ENCODE assay signal across 25 cellular contexts in genomic region chr3:14771593-14772497, GRCh38. TPM values are rescaled to one million over a fixed set of nuclear protein-coding genes. Genes with fewer than 3 reads are reported as not detected.
DNase-seq lines count a peak whose midpoint lies in the region; ATAC-seq and TF ChIP-seq lines count a peak whose summit lies in the region.
"Had no signal": no experiment of that assay in that cellular context is flagged by ENCODE, and none has a peak within 500 bp of the region (broad histone marks: within the 10 kb centered on the region; RNA-seq: fewer than 3 reads in every experiment).

No MANE protein-coding gene starts in this region.

- intact Hi-C loops in cardiac septum (cut with DNase I), result no loop called here
- intact Hi-C loops in left ventricle myocardium superior (cut with micrococcal nuclease), result no loop called here
- intact Hi-C loops in colonic mucosa (cut with DNase I), result loop anchor here (10.0 kb wide), 1 partner anchor 97 kb away; the partner anchor contains the start of gene C3orf20
- intact Hi-C loops in Caco-2 (cut with micrococcal nuclease; ENCODE audit: unreplicated experiment), result no loop called here
- intact Hi-C loops in transverse colon (cut with DNase I; ENCODE audit: low total_unique reads), result no loop called here

- TF ChIP-seq CTCF in colonic mucosa (IDR thresholded peaks at IDR 0.05), result no peak
- no peak for TF ChIP-seq CTCF in lung (IDR thresholded peaks at IDR 0.05; ENCODE audit: control extremely low read depth, extremely low read depth)
- no peak for TF ChIP-seq CTCF in type B pancreatic cell (conservative IDR thresholded peaks at IDR 0.05)
- no peak for TF ChIP-seq CTCF in Caco-2 (IDR thresholded peaks at IDR 0.05; ENCODE audit: insufficient read depth in 1 of 2, low read depth in 1 of 2, low read length in 1 of 2, severe bottlenecking in 1 of 2, unreplicated experiment in 1 of 2)
- TF ChIP-seq CTCF in transverse colon (IDR thresholded peaks at IDR 0.05), result no peak

- H3K36me3 Mint-ChIP-seq in type B pancreatic cell, result no peaks in the 10 kb centered on the region
- no peaks in the 10 kb centered on the region for H3K36me3 Mint-ChIP-seq in Caco-2 (ENCODE audit: insufficient read depth, unreplicated experiment)
- H3K36me3 Mint-ChIP-seq: activated naive CD4-positive, alpha-beta T cell treated with anti-CD3 and anti-CD28 coated beads, Interleukin-2, amount 10 ng/mL, durations not matched to agents 7 days and 5 days; naive thymus-derived CD4-positive, alpha-beta T cell had no signal

- no peaks in the 10 kb centered on the region for H3K4me1 Mint-ChIP-seq in type B pancreatic cell (ENCODE audit: unreplicated experiment)
- no peaks in the 10 kb centered on the region for H3K4me1 Mint-ChIP-seq in Caco-2 (ENCODE audit: low read depth, unreplicated experiment)
- H3K4me1 Mint-ChIP-seq: activated naive CD4-positive, alpha-beta T cell treated with anti-CD3 and anti-CD28 coated beads, Interleukin-2, amount 10 ng/mL, durations not matched to agents 7 days and 5 days had no signal

- H3K27me3 Mint-ChIP-seq in type B pancreatic cell (peaks cover 4% of the 10 kb centered on the region), Caco-2 (ENCODE audit: insufficient read depth, unreplicated experiment) (peaks cover 7% of the 10 kb centered on the region)
- H3K27me3 Mint-ChIP-seq: naive thymus-derived CD4-positive, alpha-beta T cell had no signal

- WGBS in lung, 2 donors, result 86 to 89% methylated on average over 18 of the region's 18 CpGs
- WGBS in transverse colon (ENCODE audit: low coverage in 1 of 2), 2 donors, result 81% methylated on average over 18 of the region's 18 CpGs; no CpG with 5 or more reads in 1 of the 2 donors

- no peak for ATAC-seq in left ventricle myocardium superior
- no peak for ATAC-seq in lung (ENCODE audit: insufficient read depth, low FRiP score)
- ATAC-seq: left colon; naive thymus-derived CD4-positive, alpha-beta T cell had no signal

- no peak overlapping the region for H3K4me3 ChIP-seq in colonic mucosa
- H3K4me3 ChIP-seq in lung, result no peak overlapping the region
- H3K4me3 ChIP-seq in Caco-2 (ENCODE audit: low read depth, low read length), result no peak overlapping the region
- no peak overlapping the region for H3K4me3 ChIP-seq in transverse colon
- H3K4me3 ChIP-seq: BLaER1 treated with 17β-estradiol and CSF1 and Interleukin-3, amounts not matched to agents 10 nM and 100 nM; smooth muscle cell had no signal

- peak; percentile 58 for DNase-seq in cardiac septum (ENCODE audit: low spot score)
- DNase-seq in left ventricle myocardium superior, result no peak
- peak; percentile 9 for DNase-seq in colonic mucosa
- DNase-seq in lung (ENCODE audit: low spot score), result peak; percentile 21
- DNase-seq in type B pancreatic cell (ENCODE audit: extremely low spot score, unreplicated experiment), result peak; percentile 40
- no peak for DNase-seq in NCI-H1092 (lab: John Stamatoyannopoulos, UW)
- DNase-seq in Caco-2, result no peak
- no peak for DNase-seq in transverse colon
- DNase-seq: activated CD4-positive, alpha-beta T cell treated with anti-CD3 and anti-CD28 coated beads for 1 hour; activated naive CD4-positive, alpha-beta T cell treated with anti-CD3 and anti-CD28 coated beads, Interleukin-2, amount 10 ng/mL, durations not matched to agents 7 days and 5 days; anterior cingulate cortex; cortex of kidney; left colon; MM.1S; naive thymus-derived CD4-positive, alpha-beta T cell; NCI-H1436 treated with DMSO at 0.1 percent for 48 hours; NCI-H446 treated with DMSO at 0.1 percent for 48 hours; NCI-H82; occipital lobe; T-helper 2 cell had no signal

- no peak overlapping the region for H3K27ac Mint-ChIP-seq in type B pancreatic cell
- H3K27ac Mint-ChIP-seq in Caco-2 (ENCODE audit: unreplicated experiment), result no peak overlapping the region
- H3K27ac Mint-ChIP-seq: activated naive CD4-positive, alpha-beta T cell treated with anti-CD3 and anti-CD28 coated beads, Interleukin-2, amount 10 ng/mL, durations not matched to agents 7 days and 5 days; naive thymus-derived CD4-positive, alpha-beta T cell had no signal

- H3K9me3 Mint-ChIP-seq in type B pancreatic cell, result no peaks in the 10 kb centered on the region
- no peaks in the 10 kb centered on the region for H3K9me3 Mint-ChIP-seq in Caco-2 (ENCODE audit: unreplicated experiment)
- H3K9me3 Mint-ChIP-seq: activated naive CD4-positive, alpha-beta T cell treated with anti-CD3 and anti-CD28 coated beads, Interleukin-2, amount 10 ng/mL, durations not matched to agents 7 days and 5 days had no signal

- CTCF ChIA-PET in Caco-2 (lab: Charles Lee), result no interaction called here

- POLR2A ChIA-PET in Caco-2 (lab: Charles Lee), result no interaction called here

- H3K4me3 Mint-ChIP-seq in type B pancreatic cell, result no peak overlapping the region
- H3K4me3 Mint-ChIP-seq in Caco-2 (ENCODE audit: unreplicated experiment), result no peak overlapping the region
- H3K4me3 Mint-ChIP-seq: activated naive CD4-positive, alpha-beta T cell treated with anti-CD3 and anti-CD28 coated beads, Interleukin-2, amount 10 ng/mL, durations not matched to agents 7 days and 5 days; naive thymus-derived CD4-positive, alpha-beta T cell had no signal

- H3K9me3 ChIP-seq in colonic mucosa (no peaks in the 10 kb centered on the region), lung (ENCODE audit: control insufficient read depth in 2 of 2, insufficient read depth in 1 of 2, low read length in 1 of 2) (no peaks in the 10 kb centered on the region), Caco-2 (no peaks in the 10 kb centered on the region), transverse colon (no peaks in the 10 kb centered on the region)
- H3K9me3 ChIP-seq: BLaER1 treated with 17β-estradiol and CSF1 and Interleukin-3, amounts not matched to agents 10 nM and 100 nM had no signal

- H3K27ac ChIP-seq in colonic mucosa, result no peak overlapping the region
- H3K27ac ChIP-seq in lung (ENCODE audit: low read depth in 1 of 2, low read length in 1 of 2), result no peak overlapping the region
- no peak overlapping the region for H3K27ac ChIP-seq in transverse colon
- H3K27ac ChIP-seq: KMS-11 had no signal

- no TSS peak for BruUV-seq in Caco-2 (replicated peaks; lab: Mats Ljungman, UMichigan)

- H3K9ac ChIP-seq in colonic mucosa (ENCODE audit: low read depth in 2 of 2, low read length in 2 of 2), result no peak overlapping the region
- H3K9ac ChIP-seq: BLaER1 treated with 17β-estradiol and CSF1 and Interleukin-3, amounts not matched to agents 10 nM and 100 nM; KMS-11 had no signal

- no peak for TF ChIP-seq POLR2A in transverse colon (IDR thresholded peaks at IDR 0.05)

- TF ChIP-seq EP300 in transverse colon (IDR thresholded peaks at IDR 0.05; ENCODE audit: low read depth), result no peak

- H3K4me1 ChIP-seq in colonic mucosa (no peaks in the 10 kb centered on the region), lung (ENCODE audit: control insufficient read depth in 2 of 2, insufficient read depth in 2 of 2, low read length in 2 of 2) (no peaks in the 10 kb centered on the region), Caco-2 (no peaks in the 10 kb centered on the region), transverse colon (no peaks in the 10 kb centered on the region)

- H3K36me3 ChIP-seq in colonic mucosa (no peaks in the 10 kb centered on the region), lung (ENCODE audit: control insufficient read depth in 2 of 2, insufficient read depth in 2 of 2, low read length in 2 of 2) (no peaks in the 10 kb centered on the region), Caco-2 (ENCODE audit: control insufficient read depth, insufficient read depth, low read length) (no peaks in the 10 kb centered on the region), transverse colon (no peaks in the 10 kb centered on the region)
- H3K36me3 ChIP-seq: BLaER1 treated with 17β-estradiol and CSF1 and Interleukin-3, amounts not matched to agents 10 nM and 100 nM had no signal

- in situ Hi-C loops in transverse colon (cut with MboI; ENCODE audit: low pct_ligation_motif_present in 1 of 4, low pct_unique_long_range_greater_than_20kb in 1 of 4, low sequenced_read_pairs in 3 of 4), result no loop called here

- H3K27me3 ChIP-seq in colonic mucosa (no peaks in the 10 kb centered on the region), lung (ENCODE audit: control insufficient read depth, insufficient read depth) (no peaks in the 10 kb centered on the region), Caco-2 (replicated peaks; ENCODE audit: control insufficient read depth, insufficient read depth, low read length) (no peaks in the 10 kb centered on the region; the same call in 1 of the 2 replicates), transverse colon (no peaks in the 10 kb centered on the region)
- H3K27me3 ChIP-seq: BLaER1 treated with 17β-estradiol and CSF1 and Interleukin-3, amounts not matched to agents 10 nM and 100 nM had no signal

RNA-seq across cellular contexts. Expression of gene FGD5, which starts 46.9 kb away (rescaled TPM):
- total RNA-seq in cardiac septum (15.6 TPM), left ventricle myocardium superior (16.3 TPM), colonic mucosa (1 to 10 TPM; 4.4 to 8.7 TPM), lung (10 to 100 TPM; 45.3 to 58.5 TPM), type B pancreatic cell (ENCODE audit: low replicate concordance) (1.6 and 15.3 TPM in 2 replicates), Caco-2 (2022) (0.16 and 0.25 TPM in 2 replicates), transverse colon (10 to 100 TPM in 2 of 4 donors, 1 to 10 TPM in 2; 5.6 to 15.9 (median 10.2) TPM)
- polyA plus RNA-seq in lung, result 10 to 100 TPM; 14.6 to 19.0 TPM
- total RNA-seq: activated CD8-positive, alpha-beta memory T cell treated with anti-CD3 and anti-CD28 coated beads for 36 hours had no signal
- polyA plus RNA-seq: AG04450; naive thymus-derived CD4-positive, alpha-beta T cell had no signal

Comparison
In these comparisons a context has a peak if more than half of its experiments do, and no peak if none do; other contexts are left out.
1. DNase-seq: peak in cardiac septum (single experiment), colonic mucosa (single experiment), lung (single experiment) and type B pancreatic cell (single experiment); none in left ventricle myocardium superior (single experiment), NCI-H1092 (single experiment), Caco-2 (0 of 2) and transverse colon (single experiment).